ENCODE assay signal across 8 cellular contexts in genomic region chr1:236685917-236686814, GRCh38. TPM values are rescaled to one million over a fixed set of nuclear protein-coding genes. Genes with fewer than 3 reads are reported as not detected.
A peak's percentile ranks its signal among the peaks of the same experiment; 100 is the strongest.
DNase-seq lines count a peak whose midpoint lies in the region; ATAC-seq and TF ChIP-seq lines count a peak whose summit lies in the region.

Gene ACTN2 (plus strand): TSS chr1:236686499. CDS start chr1:236686674, 175 bp downstream.

- H3K27ac Mint-ChIP-seq in WTC11 = no peak within 1 kb of the TSS
- H3K27ac Mint-ChIP-seq in central memory CD8-positive, alpha-beta T cell (ENCODE audit: low read depth) = no peak within 1 kb of the TSS

- ATAC-seq in GM19467 (IDR thresholded peaks at IDR 0.05; ENCODE audit: unreplicated experiment) (peak; percentile 82), WTC11 (peak; percentile 89), left colon (peak; percentile 92)
- ATAC-seq in central memory CD8-positive, alpha-beta T cell (replicated peaks; ENCODE audit: extremely low read depth, poor library complexity, severe bottlenecking) = peak; percentile 53

- peaks cover 14% of the 10 kb centered on the region for H3K4me1 Mint-ChIP-seq in WTC11
- peaks cover 20% of the 10 kb centered on the region for H3K4me1 Mint-ChIP-seq in central memory CD8-positive, alpha-beta T cell

- intact Hi-C loops in left colon (cut with DNase I, micrococcal nuclease) = no loop called here

- peak within 1 kb of the TSS; percentile 35; the same call in 1 of the 2 replicates for H3K4me3 ChIP-seq in AG10803 (ENCODE audit: low read length)

- TF ChIP-seq CTCF in AG10803 (conservative IDR thresholded peaks at IDR 0.05; ENCODE audit: low read length) = no peak
- TF ChIP-seq CTCF in WTC11 (IDR thresholded peaks at IDR 0.05) = no peak

- H3K27me3 Mint-ChIP-seq in WTC11 (ENCODE audit: low read depth) = peaks cover 52% of the 10 kb centered on the region
- peaks cover 57% of the 10 kb centered on the region for H3K27me3 Mint-ChIP-seq in central memory CD8-positive, alpha-beta T cell

- no peak for DNase-seq in AG10803 (ENCODE audit: low read depth)
- peak; percentile 31 for DNase-seq in HPDE6-E6E7 (ENCODE audit: extremely low spot score)
- DNase-seq in WTC11 (ENCODE audit: low spot score) = peak; percentile 68
- DNase-seq in central memory CD8-positive, alpha-beta T cell (ENCODE audit: low spot score in 2 of 2) = no peak
- DNase-seq in left colon = peak; percentile 27 to 56
- DNase-seq in stimulated activated CD4-positive, alpha-beta T cell treated with anti-CD3 and anti-CD28 coated beads, Interleukin-2, amount 100 ng/mL, for 48 hours = peak; percentile 32 to 43
- DNase-seq in mesenteric fat pad (ENCODE audit: low spot score) = no peak

- POLR2A ChIA-PET in WTC11 (lab: Charles Lee) = no interaction called here

- H3K9me3 Mint-ChIP-seq in WTC11 = peaks cover 9% of the 10 kb centered on the region
- no peaks in the 10 kb centered on the region for H3K9me3 Mint-ChIP-seq in central memory CD8-positive, alpha-beta T cell

- peak within 1 kb of the TSS; percentile 62 for H3K4me3 Mint-ChIP-seq in WTC11
- peak within 1 kb of the TSS; percentile 61 for H3K4me3 Mint-ChIP-seq in central memory CD8-positive, alpha-beta T cell

- CTCF ChIA-PET in WTC11 (lab: Charles Lee) = interaction anchor here (0.5 to 1.0 kb wide), 2 partner anchors 73 to 77 kb away, joined by 3 to 6 read pairs; no protein-coding TSS in a partner anchor

- H3K36me3 Mint-ChIP-seq in WTC11 = peaks cover 3% of the 10 kb centered on the region; the same call in 1 of the 2 replicates
- no peaks in the 10 kb centered on the region for H3K36me3 Mint-ChIP-seq in central memory CD8-positive, alpha-beta T cell (ENCODE audit: insufficient read depth)

TF ChIP-seq in WTC11, 78 proteins besides CTCF, POLR2A, EP300 and RAD21 (continues in another document):
- TF ChIP-seq NFE2L1 (CRISPR knock-in tag; IDR thresholded peaks at IDR 0.05) (no peak; the same call in 1 of the 2 replicates), OVOL2 (CRISPR knock-in tag; IDR thresholded peaks at IDR 0.05; ENCODE audit: borderline replicate concordance) (no peak), TP53 (CRISPR knock-in tag; IDR thresholded peaks at IDR 0.05) (peak; percentile 92; the same call in 1 of the 2 replicates), GABPB1 (CRISPR knock-in tag; IDR thresholded peaks at IDR 0.05) (no peak), IRF1 (CRISPR knock-in tag; IDR thresholded peaks at IDR 0.05) (no peak), ZNF232 (CRISPR knock-in tag; IDR thresholded peaks at IDR 0.05) (peak; percentile 85), GRHL2 (CRISPR knock-in tag; IDR thresholded peaks at IDR 0.05; ENCODE audit: insufficient replicate concordance, severe bottlenecking) (no peak), FOXP4 (CRISPR knock-in tag; IDR thresholded peaks at IDR 0.05) (0 out of 2 replicates have a peak, but pooled peaks have one; percentile 5), RORB (CRISPR knock-in tag; IDR thresholded peaks at IDR 0.05) (no peak), ETV6 (CRISPR knock-in tag; IDR thresholded peaks at IDR 0.05) (no peak), FOXK1 (CRISPR knock-in tag; IDR thresholded peaks at IDR 0.05) (no peak), NFATC4 (CRISPR knock-in tag; IDR thresholded peaks at IDR 0.05) (no peak), ATF6 (CRISPR knock-in tag; IDR thresholded peaks at IDR 0.05) (no peak), ESRRA (CRISPR knock-in tag; IDR thresholded peaks at IDR 0.05; ENCODE audit: borderline replicate concordance) (no peak), ZNF396 (CRISPR knock-in tag; IDR thresholded peaks at IDR 0.05; ENCODE audit: borderline replicate concordance) (no peak), MAX (CRISPR knock-in tag; IDR thresholded peaks at IDR 0.05) (peak; percentile 96), ARID4B (CRISPR knock-in tag; IDR thresholded peaks at IDR 0.05; ENCODE audit: borderline replicate concordance) (no peak), SMAD3 (CRISPR knock-in tag; IDR thresholded peaks at IDR 0.05; ENCODE audit: borderline replicate concordance) (0 out of 2 replicates have a peak, but pooled peaks have one; percentile 30), ATF3 (CRISPR knock-in tag; conservative IDR thresholded peaks at IDR 0.05) (no peak)
- TF ChIP-seq, protein P1, sequence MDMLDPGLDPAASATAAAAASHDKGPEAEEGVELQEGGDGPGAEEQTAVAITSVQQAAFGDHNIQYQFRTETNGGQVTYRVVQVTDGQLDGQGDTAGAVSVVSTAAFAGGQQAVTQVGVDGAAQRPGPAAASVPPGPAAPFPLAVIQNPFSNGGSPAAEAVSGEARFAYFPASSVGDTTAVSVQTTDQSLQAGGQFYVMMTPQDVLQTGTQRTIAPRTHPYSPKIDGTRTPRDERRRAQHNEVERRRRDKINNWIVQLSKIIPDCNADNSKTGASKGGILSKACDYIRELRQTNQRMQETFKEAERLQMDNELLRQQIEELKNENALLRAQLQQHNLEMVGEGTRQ (CRISPR knock-in tag; IDR thresholded peaks at IDR 0.05) = peak; percentile 90

RNA-seq across cellular contexts. Expression of gene ACTN2, which starts in this region (rescaled TPM):
- total RNA-seq in WTC11 (2021) = 2.0 to 3.5 TPM (median 2.6 TPM) in 3 replicates
- not detected for total RNA-seq in left colon
- 0.71 TPM for total RNA-seq in mesenteric fat pad

Comparison
In these comparisons a context has a peak if more than half of its experiments do, and no peak if none do; other contexts are left out.
1. Peak in DNase-seq and ATAC-seq in left colon; RNA of the gene not detected or under 1 TPM.
2. DNase-seq: peak in HPDE6-E6E7 (single experiment), WTC11 (single experiment) and stimulated activated CD4-positive, alpha-beta T cell treated with anti-CD3 and anti-CD28 coated beads, Interleukin-2, amount 100 ng/mL, for 48 hours (2 of 2); none in AG10803 (single experiment), central memory CD8-positive, alpha-beta T cell (0 of 2) and mesenteric fat pad (single experiment).
3. Peak in every context shown above with its lines, with median percentiles within 50 percentile points of each other: ATAC-seq.